In genomic region chr11:102831128-102831708, GRCh38 we compare ENCODE assay signal across 10 cellular contexts. TPM values are rescaled to one million over a fixed set of nuclear protein-coding genes. Genes with fewer than 3 reads are reported as not detected.
DNase-seq lines count a peak whose midpoint lies in the region; FAIRE-seq and TF ChIP-seq lines count a peak whose summit lies in the region.
"Had no signal": no experiment of that assay in that cellular context is flagged by ENCODE, and none has a peak within 500 bp of the region (broad histone marks: within the 10 kb centered on the region; RNA-seq: fewer than 3 reads in every experiment).

No MANE protein-coding gene starts in this region.

- FAIRE-seq in endometrium (lab: Jason Lieb, UNC), result peak; percentile 91

- no peak overlapping the region for H3K9ac ChIP-seq in HUES6 (ENCODE audit: low read length)

- DNase-seq in CD1c-positive myeloid dendritic cell (ENCODE audit: extremely low spot score), result peak; percentile 41
- DNase-seq in myocyte (ENCODE audit: low read depth), result peak; percentile 14
- no peak for DNase-seq in NCI-H2227 treated with DMSO at 0.1 percent for 48 hours (lab: John Stamatoyannopoulos, UW)
- no peak for DNase-seq in esophagus squamous epithelium (lab: John Stamatoyannopoulos, UW)
- DNase-seq in stimulated activated naive CD4-positive, alpha-beta T cell (lab: John Stamatoyannopoulos, UW), result no peak
- DNase-seq in OCI-M1 (lab: John Stamatoyannopoulos, UW), result no peak
- DNase-seq: SIG-M5; stimulated activated naive CD4-positive, alpha-beta T cell treated with Interleukin-2 at 50 U/mL for 16 hours had no signal

- TF ChIP-seq CTCF in esophagus squamous epithelium (IDR thresholded peaks at IDR 0.05), result peak in 2 of 6 experiments; percentile 4 to 9

- peaks cover 9% of the 10 kb centered on the region for H3K9me3 ChIP-seq in HUES6 (ENCODE audit: control insufficient read depth, insufficient read depth, low read depth, low read length)
- no peaks in the 10 kb centered on the region for H3K9me3 ChIP-seq in esophagus squamous epithelium

- intact Hi-C loops in esophagus squamous epithelium (cut with DNase I), result no loop called here

- no peak overlapping the region for H3K27ac ChIP-seq in HUES6 (ENCODE audit: low read depth, low read length)
- no peak overlapping the region for H3K27ac ChIP-seq in esophagus squamous epithelium

- H3K27me3 ChIP-seq in HUES6 (ENCODE audit: control insufficient read depth, insufficient read depth, low read length), result no peaks in the 10 kb centered on the region; the same call in 1 of the 2 replicates
- peaks cover 0 to 8% (median 0%) of the 10 kb centered on the region in 4 donors for H3K27me3 ChIP-seq in esophagus squamous epithelium

- H3K36me3 ChIP-seq in HUES6 (ENCODE audit: control insufficient read depth, insufficient read depth, low read length) (no peaks in the 10 kb centered on the region), esophagus squamous epithelium (no peaks in the 10 kb centered on the region)

- H3K4me1 ChIP-seq in HUES6 (ENCODE audit: control insufficient read depth, insufficient read depth, low read length) (peaks cover 15% of the 10 kb centered on the region), esophagus squamous epithelium (peaks cover 0 to 13% (median 0%) of the 10 kb centered on the region in 3 donors)

- no peak for TF ChIP-seq POLR2A in esophagus squamous epithelium (IDR thresholded peaks at IDR 0.05)

- H3K4me3 ChIP-seq in HUES6 (ENCODE audit: low read depth, low read length) (peak overlapping the region; percentile 35; the same call in 1 of the 2 replicates), esophagus squamous epithelium (peak overlapping the region in 1 of 4 donors; percentile 31)

- 48 to 67% methylated on average over 2 to 19 of the region's 19 CpGs for WGBS in esophagus squamous epithelium, 2 donors

RNA-seq across cellular contexts. Expression of gene MMP3, which starts 12.2 kb away (rescaled TPM):
- total RNA-seq in myocyte (0.31 TPM in 1 of 2 replicates, not detected in the other), esophagus squamous epithelium (not detected)
- polyA plus RNA-seq in myocyte (2012), result not detected

RNA-seq across cellular contexts. Expression of gene MMP1, which starts 33.3 kb away (rescaled TPM):
- total RNA-seq in myocyte, result 0.10 and 0.94 TPM in 2 replicates
- 2.6 TPM for polyA plus RNA-seq in myocyte (2012)
- under 1 TPM in 2 of 4 donors, not detected in 2; 0.19 to 0.22 TPM for total RNA-seq in esophagus squamous epithelium

RNA-seq across cellular contexts. Expression of gene MMP12, which starts 43.6 kb away (rescaled TPM):
- total RNA-seq in myocyte, result not detected in 2 replicates
- polyA plus RNA-seq in myocyte (2012), result not detected
- 1 to 10 TPM in 1 of 4 donors, under 1 TPM in 1, not detected in 2; 0.35 to 1.1 TPM for total RNA-seq in esophagus squamous epithelium

RNA-seq across cellular contexts. Expression of gene MMP10, which starts 50.8 kb away (rescaled TPM):
- total RNA-seq in myocyte (not detected in 2 replicates), esophagus squamous epithelium (not detected)
- 0.10 TPM for polyA plus RNA-seq in myocyte (2012)

Comparison
In these comparisons a context has a peak if more than half of its experiments do, and no peak if none do; other contexts are left out.
1. DNase-seq: peak in CD1c-positive myeloid dendritic cell (single experiment) and myocyte (single experiment); none in NCI-H2227 treated with DMSO at 0.1 percent for 48 hours (single experiment), esophagus squamous epithelium (single experiment), stimulated activated naive CD4-positive, alpha-beta T cell (0 of 6) and OCI-M1 (single experiment).